In the genomic region with DNA sequence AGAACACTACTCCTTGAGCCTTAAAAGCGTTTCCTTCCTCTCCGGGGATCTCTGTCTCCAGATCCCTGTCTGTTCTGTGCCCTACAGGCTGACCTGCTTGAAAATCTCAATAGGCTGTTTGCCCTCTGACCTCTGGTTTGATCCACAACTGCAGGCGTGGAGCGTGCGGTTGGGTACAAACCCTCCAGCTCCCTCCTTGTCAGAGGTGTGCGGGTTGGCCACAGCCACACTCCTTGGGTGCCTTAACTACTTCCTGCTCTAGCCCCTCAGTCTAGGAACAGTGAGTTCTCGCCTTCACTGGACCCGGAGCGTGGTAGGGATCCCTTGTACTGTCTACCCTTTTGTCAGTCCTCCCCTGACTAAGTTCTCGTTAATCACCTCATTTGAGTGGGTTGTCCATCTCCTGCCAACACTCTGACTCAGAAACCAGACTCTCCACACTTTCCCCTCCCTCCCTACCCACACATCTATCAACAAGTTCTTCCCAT, we compare ENCODE assay signal across 10 cellular contexts. TPM values are rescaled to one million over a fixed set of nuclear protein-coding genes. Genes with fewer than 3 reads are reported as not detected.
A peak's percentile ranks its signal among the peaks of the same experiment; 100 is the strongest.
DNase-seq lines count a peak whose midpoint lies in the region; ATAC-seq, FAIRE-seq and TF ChIP-seq lines count a peak whose summit lies in the region.
"Had no signal": no experiment of that assay in that cellular context is flagged by ENCODE, and none has a peak within 500 bp of the region (broad histone marks: within the 10 kb centered on the region; RNA-seq: fewer than 3 reads in every experiment).

No MANE protein-coding gene starts in this region.

- no peak overlapping the region for H3K4me2 ChIP-seq in mesendoderm (ENCODE audit: low read length)

- FAIRE-seq in H54 (lab: Jason Lieb, UNC): no peak
- FAIRE-seq: A204.1 had no signal

- no peaks in the 10 kb centered on the region for H3K9me3 ChIP-seq in upper lobe of left lung

- peak overlapping the region; percentile 21 for H3K4me3 Mint-ChIP-seq in activated CD4-positive, alpha-beta T cell treated with anti-CD3 and anti-CD28 coated beads, Interleukin-2, amount 10 ng/mL, durations not matched to agents 24 days and 14 days

- H3K4me1 ChIP-seq in mesendoderm (ENCODE audit: control insufficient read depth, low read depth, low read length) (peaks cover 11% of the 10 kb centered on the region), upper lobe of left lung (peaks cover 66 to 75% (median 69%) of the 10 kb centered on the region in 4 donors)

- H3K27me3 ChIP-seq in mesendoderm (ENCODE audit: insufficient read depth, low read length, poor library complexity) (no peaks in the 10 kb centered on the region), upper lobe of left lung (no peaks in the 10 kb centered on the region)

- TF ChIP-seq CTCF in upper lobe of left lung (IDR thresholded peaks at IDR 0.05): no peak

- intact Hi-C loops in activated CD4-positive, alpha-beta T cell treated with anti-CD3 and anti-CD28 coated beads, Interleukin-2, amount 10 ng/mL, durations not matched to agents 24 days and 14 days (cut with micrococcal nuclease): no loop called here

- H3K56ac ChIP-seq in mesendoderm (ENCODE audit: low read length): peak overlapping the region; percentile 45

- H3K18ac ChIP-seq in mesendoderm (ENCODE audit: low read length): no peak overlapping the region

- H2BK120ac ChIP-seq in mesendoderm (ENCODE audit: low read depth, low read length): no peak overlapping the region

- H3K36me3 Mint-ChIP-seq in activated CD4-positive, alpha-beta T cell treated with anti-CD3 and anti-CD28 coated beads, Interleukin-2, amount 10 ng/mL, durations not matched to agents 24 days and 14 days (ENCODE audit: low read depth): no peaks in the 10 kb centered on the region

- no peak overlapping the region for H3K9ac ChIP-seq in mesendoderm (ENCODE audit: low read length)

- H3K79me2 ChIP-seq in mesendoderm (ENCODE audit: control insufficient read depth, insufficient read depth, low read length): no peaks in the 10 kb centered on the region

- H3K4ac ChIP-seq in mesendoderm (ENCODE audit: low read depth, low read length): no peak overlapping the region

- H3K27ac Mint-ChIP-seq in activated CD4-positive, alpha-beta T cell treated with anti-CD3 and anti-CD28 coated beads, Interleukin-2, amount 10 ng/mL, durations not matched to agents 24 days and 14 days: peak overlapping the region; percentile 13

- peaks cover 9% of the 10 kb centered on the region for H3K27me3 Mint-ChIP-seq in activated CD4-positive, alpha-beta T cell treated with anti-CD3 and anti-CD28 coated beads, Interleukin-2, amount 10 ng/mL, durations not matched to agents 24 days and 14 days

- no peak overlapping the region for H4K8ac ChIP-seq in mesendoderm (ENCODE audit: low read depth, low read length)

- H3K9me3 Mint-ChIP-seq in activated CD4-positive, alpha-beta T cell treated with anti-CD3 and anti-CD28 coated beads, Interleukin-2, amount 10 ng/mL, durations not matched to agents 24 days and 14 days: no peaks in the 10 kb centered on the region

- ATAC-seq in upper lobe of left lung (ENCODE audit: low FRiP score in 2 of 2) (peak in 1 of 2 donors; percentile 45), GM21737 (IDR thresholded peaks at IDR 0.05; ENCODE audit: unreplicated experiment) (no peak)

- H2AK5ac ChIP-seq in mesendoderm (ENCODE audit: low read length): no peak overlapping the region

- peaks cover 14% of the 10 kb centered on the region for H3K4me1 Mint-ChIP-seq in activated CD4-positive, alpha-beta T cell treated with anti-CD3 and anti-CD28 coated beads, Interleukin-2, amount 10 ng/mL, durations not matched to agents 24 days and 14 days

- H3K79me1 ChIP-seq in mesendoderm (ENCODE audit: low read length): no peaks in the 10 kb centered on the region

- no peak overlapping the region for H3K23ac ChIP-seq in mesendoderm (ENCODE audit: low read length)

- H3K36me3 ChIP-seq in mesendoderm (ENCODE audit: control insufficient read depth, insufficient read depth, low read length) (no peaks in the 10 kb centered on the region), upper lobe of left lung (no peaks in the 10 kb centered on the region)

- TF ChIP-seq EP300 in upper lobe of left lung (IDR thresholded peaks at IDR 0.05): no peak

- H3K27ac ChIP-seq in mesendoderm (ENCODE audit: low read depth, low read length) (no peak overlapping the region), upper lobe of left lung (peak overlapping the region; percentile 78 to 89 (median 84))

- no CpG with 5 or more reads among the region's 10 CpGs for WGBS in mesendoderm (ENCODE audit: extremely low coverage, insufficient coverage, low lambda C conversion rate)
- WGBS in upper lobe of left lung, 2 donors: 32 to 47% methylated on average over 10 of the region's 10 CpGs

- TF ChIP-seq POLR2A in upper lobe of left lung (IDR thresholded peaks at IDR 0.05) (no peak), H54 (IDR thresholded peaks at IDR 0.05; ENCODE audit: low read depth, low read length) (no peak)

- H2BK15ac ChIP-seq in mesendoderm (replicated peaks; ENCODE audit: low read depth): no peak overlapping the region

- H3K4me3 ChIP-seq in mesendoderm (ENCODE audit: low read length) (no peak overlapping the region), upper lobe of left lung (peak overlapping the region in 2 of 4 donors; percentile 11 to 20)

- H2BK5ac ChIP-seq in mesendoderm (ENCODE audit: low read length): no peak overlapping the region

- H4K5ac ChIP-seq in mesendoderm (ENCODE audit: low read length): no peak overlapping the region

- DNase-seq in activated CD4-positive, alpha-beta T cell treated with anti-CD3 and anti-CD28 coated beads, Interleukin-2, amount 10 ng/mL, durations not matched to agents 24 days and 14 days: no peak
- no peak for DNase-seq in activated CD4-positive, alpha-beta T cell treated with anti-CD3 and anti-CD28 coated beads, Interleukin-2, amount 50 U/mL, for 4 hours
- DNase-seq in dedifferentiated amniotic fluid mesenchymal stem cell (ENCODE audit: extremely low spot score) (peak; percentile 72), mesendoderm (no peak), upper lobe of left lung (no peak), H54 (ENCODE audit: insufficient read length, low spot score) (no peak)
- no peak for DNase-seq in stimulated activated naive CD4-positive, alpha-beta T cell (lab: John Stamatoyannopoulos, UW)

RNA-seq across cellular contexts. Expression of a gene that starts 33.1 kb away (rescaled TPM):
- total RNA-seq in activated CD4-positive, alpha-beta T cell treated with anti-CD3 and anti-CD28 coated beads, Interleukin-2, amount 10 ng/mL, durations not matched to agents 24 days and 14 days: not detected in 2 replicates
- polyA plus RNA-seq in mesendoderm (2013, experiment 1 of 2): 1.6 TPM
- polyA plus RNA-seq in mesendoderm (2013, experiment 2 of 2): 1.6 TPM
- total RNA-seq in upper lobe of left lung: 10 to 100 TPM in 4 of 6 donors, 1 to 10 TPM in 2; 7.8 to 40.9 (median 19.9) TPM
- total RNA-seq: SK-MEL-5 had no signal
